ENCODE assay signal across 12 cellular contexts in the genomic region with DNA sequence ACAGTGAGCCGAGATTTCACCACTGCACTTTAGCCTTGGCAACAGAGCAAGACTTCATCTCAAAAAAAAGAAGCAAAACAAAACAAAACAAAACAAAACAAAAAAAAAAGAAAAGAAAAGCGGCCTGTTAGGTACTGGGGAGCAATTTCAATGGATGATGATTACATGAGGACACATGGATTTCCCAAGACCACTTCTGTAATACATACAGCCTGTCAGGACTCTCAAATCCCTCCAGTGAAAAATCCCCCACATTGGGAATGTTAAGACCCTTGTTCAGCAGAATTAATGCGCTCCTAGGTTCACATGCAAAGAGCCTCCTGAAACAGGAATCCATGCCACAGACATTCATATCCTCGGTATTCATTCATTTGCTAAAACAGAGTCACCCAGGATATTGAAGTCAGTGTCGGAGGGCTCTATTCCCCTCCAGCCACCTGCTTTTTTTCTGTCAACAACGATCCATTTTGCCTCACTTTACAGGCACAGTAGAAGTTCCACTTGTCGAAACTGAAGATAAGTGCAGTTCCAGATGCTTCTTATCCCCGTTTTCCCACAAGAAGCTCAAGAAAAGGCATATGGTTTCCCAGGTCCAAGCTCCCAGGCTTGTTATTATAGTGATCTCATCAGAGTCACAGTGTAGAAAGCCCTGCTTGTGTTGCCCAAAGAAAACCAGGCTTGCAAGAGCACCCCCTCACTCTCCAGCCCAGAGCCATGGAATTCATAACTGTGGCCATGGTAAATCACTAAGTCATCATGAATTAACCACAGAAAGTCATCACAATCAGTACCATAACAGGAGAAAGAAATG. TPM values are rescaled to one million over a fixed set of nuclear protein-coding genes. Genes with fewer than 3 reads are reported as not detected.
A peak's percentile ranks its signal among the peaks of the same experiment; 100 is the strongest.
DNase-seq lines count a peak whose midpoint lies in the region; TF ChIP-seq lines count a peak whose summit lies in the region.
"Had no signal": no experiment of that assay in that cellular context is flagged by ENCODE, and none has a peak within 500 bp of the region (broad histone marks: within the 10 kb centered on the region; RNA-seq: fewer than 3 reads in every experiment).

No MANE protein-coding gene starts in this region.

- no peaks in the 10 kb centered on the region for H3K79me2 ChIP-seq in osteoblast (ENCODE audit: insufficient read depth, low read length)

- DNase-seq in AG04450 (ENCODE audit: low read depth, low spot score) (peak; percentile 98), RWPE1 (ENCODE audit: low spot score) (peak; percentile 48), fibroblast of pulmonary artery (ENCODE audit: low read depth) (peak; percentile 91), osteoblast (ENCODE audit: insufficient read length, low spot score, missing footprints) (peak; percentile 89), HT-29 (ENCODE audit: low spot score) (no peak), NCI-H2081 (lab: John Stamatoyannopoulos, UW) (no peak), DMS153 (lab: John Stamatoyannopoulos, UW) (no peak), NCI-H526 (lab: John Stamatoyannopoulos, UW) (no peak)
- DNase-seq: activated CD8-positive, alpha-beta T cell treated with anti-CD3 and anti-CD28 coated beads, Interleukin-2, amount 10 ng/mL, durations not matched to agents 7 days and 5 days; CD8-positive, alpha-beta memory T cell; effector memory CD4-positive, alpha-beta T cell had no signal

- no peaks in the 10 kb centered on the region for H4K20me1 ChIP-seq in osteoblast (ENCODE audit: insufficient read depth, low read length)

- H3K4me1 ChIP-seq in osteoblast (ENCODE audit: insufficient read depth, low read length), result peaks cover 45% of the 10 kb centered on the region

- H3K9me3 ChIP-seq in AG04450 (ENCODE audit: control insufficient read depth, insufficient read depth, low read length), result no peaks in the 10 kb centered on the region
- H3K9me3 ChIP-seq in osteoblast (ENCODE audit: low read depth, low read length), result no peaks in the 10 kb centered on the region

- H3K27ac ChIP-seq in AG04450 (ENCODE audit: low read depth, low read length) (peak overlapping the region; percentile 96), RWPE1 (no peak overlapping the region; the same call in 1 of the 2 replicates), osteoblast (ENCODE audit: low read depth, low read length) (peak overlapping the region; percentile 98)

- TF ChIP-seq CTCF in AG04450 (IDR thresholded peaks at IDR 0.05; ENCODE audit: low read depth, low read length), result no peak
- no peak for TF ChIP-seq CTCF in RWPE1 (conservative IDR thresholded peaks at IDR 0.05; ENCODE audit: low read depth)
- no peak for TF ChIP-seq CTCF in fibroblast of pulmonary artery (IDR thresholded peaks at IDR 0.05; ENCODE audit: low read length, missing control alignments)
- TF ChIP-seq CTCF in osteoblast (IDR thresholded peaks at IDR 0.05; ENCODE audit: extremely low read depth, low read depth, low read length), result no peak

- CTCF ChIA-PET in AG04450 (lab: Charles Lee) (interaction anchor here (1.0 to 2.1 kb wide), 3 partner anchors 24 to 50 kb away, joined by 3 to 8 read pairs (median 5); no protein-coding TSS in a partner anchor), RWPE1 (lab: Yijun Ruan, JAX) (interaction anchor here (0.6 kb wide), 2 partner anchors 12 to 485 kb away, joined by 3 read pairs; no protein-coding TSS in a partner anchor)

- POLR2A ChIA-PET in AG04450 (lab: Yijun Ruan, JAX), result interaction anchor here (0.6 to 1.5 kb wide), 4 partner anchors 13 to 129 kb away, joined by 3 to 6 read pairs (median 4); no protein-coding TSS in a partner anchor
- POLR2A ChIA-PET in RWPE1 (lab: Yijun Ruan, JAX; ENCODE audit: low non-redundant PET), result no interaction called here

- peak overlapping the region; percentile 33 for H3K4me3 ChIP-seq in AG04450 (ENCODE audit: low read depth, low read length)
- H3K4me3 ChIP-seq in fibroblast of pulmonary artery (replicated peaks; ENCODE audit: low read depth, low read length), result peak overlapping the region; percentile 13
- H3K4me3 ChIP-seq in osteoblast (ENCODE audit: insufficient read depth, low read length), result peak overlapping the region; percentile 48

- H3K36me3 ChIP-seq in osteoblast (ENCODE audit: insufficient read depth, low read length), result no peaks in the 10 kb centered on the region

- H3K4me2 ChIP-seq in osteoblast (ENCODE audit: insufficient read depth, low read length), result peak overlapping the region; percentile 75

- no peaks in the 10 kb centered on the region for H3K27me3 ChIP-seq in AG04450 (ENCODE audit: control insufficient read depth, insufficient read depth, low read length)
- no peaks in the 10 kb centered on the region for H3K27me3 ChIP-seq in osteoblast (ENCODE audit: insufficient read depth, low read length)

- H2AFZ ChIP-seq in osteoblast (ENCODE audit: low read length), result peak overlapping the region; percentile 26

RNA-seq across cellular contexts. Expression of gene SLC16A12, which starts 20.2 kb away (rescaled TPM):
- polyA plus RNA-seq in AG04450 (2011; rRNA removed), result 1.3 and 1.5 TPM in 2 replicates
- 1.2 and 1.5 TPM in 2 replicates for polyA minus RNA-seq in AG04450 (2011; rRNA and poly(A)+ RNA removed)
- under 0.01 TPM in 2 replicates for total RNA-seq in osteoblast
- 0.03 and 0.18 TPM in 2 replicates for total RNA-seq in HT-29 (2014; rRNA removed; shearing (Covaris generic))
- total RNA-seq: activated CD8-positive, alpha-beta T cell treated with anti-CD3 and anti-CD28 coated beads, Interleukin-2, amount 10 ng/mL, durations not matched to agents 7 days and 5 days; CD8-positive, alpha-beta memory T cell; neural crest cell had no signal
- polyA plus RNA-seq: CD8-positive, alpha-beta memory T cell had no signal

Comparison
In these comparisons a context has a peak if more than half of its experiments do, and no peak if none do; other contexts are left out.
1. DNase-seq: peak in AG04450 (single experiment), RWPE1 (single experiment), fibroblast of pulmonary artery (single experiment) and osteoblast (single experiment); none in HT-29 (single experiment), NCI-H2081 (0 of 2), DMS153 (single experiment) and NCI-H526 (0 of 2).
2. Peak in every context shown above with its lines, with median percentiles within 50 percentile points of each other: H3K4me3 ChIP-seq.